ENCODE assay signal across 13 cellular contexts in the genomic region with DNA sequence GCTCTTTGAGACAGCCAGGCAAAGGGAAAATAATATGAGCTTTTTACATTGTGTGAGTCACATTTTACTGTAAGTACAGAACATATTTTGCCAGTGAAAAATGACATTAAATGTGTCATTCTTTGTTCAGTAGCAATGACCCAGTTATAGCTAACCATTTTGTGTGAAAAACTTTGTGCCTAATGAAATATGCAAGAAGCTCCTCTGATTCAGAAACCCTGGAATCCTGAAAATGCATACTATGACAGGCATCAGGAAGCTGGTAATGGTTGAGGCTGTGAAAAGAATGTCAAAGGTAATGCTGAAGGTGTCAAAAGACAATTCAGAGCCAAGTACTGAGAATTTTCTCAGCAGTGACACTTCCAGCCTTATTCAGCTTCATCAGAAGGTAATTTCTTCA.
DNase-seq lines count a peak whose midpoint lies in the region; TF ChIP-seq lines count a peak whose summit lies in the region.
"Had no signal": no experiment of that assay in that cellular context is flagged by ENCODE, and none has a peak within 500 bp of the region (broad histone marks: within the 10 kb centered on the region; RNA-seq: fewer than 3 reads in every experiment).

No MANE protein-coding gene starts in this region.

- CTCF ChIA-PET in RWPE1 (lab: Yijun Ruan, JAX), result no interaction called here

- no peak overlapping the region for H3K27ac ChIP-seq in RWPE1
- H3K27ac ChIP-seq: heart right ventricle had no signal

- DNase-seq in HCEC 1CT (peak; percentile 0), RWPE1 (ENCODE audit: low spot score) (peak; percentile 62), fibroblast of pulmonary artery (ENCODE audit: low read depth) (peak; percentile 46), osteocyte (ENCODE audit: extremely low spot score, unreplicated experiment) (no peak), NCI-H524 treated with DMSO at 0.1 percent for 48 hours (lab: John Stamatoyannopoulos, UW) (no peak), NCI-H146 (lab: John Stamatoyannopoulos, UW) (no peak)
- no peak for DNase-seq in stimulated activated CD4-positive, alpha-beta T cell treated with anti-CD3 and anti-CD28 coated beads, Interleukin-4, amount 100 ng/mL, for 24 hours
- no peak for DNase-seq in stimulated activated CD4-positive, alpha-beta T cell treated with anti-CD3 and anti-CD28 coated beads, Interleukin-12 subunit alpha, Interleukin-12 subunit beta, amount 100 ng/mL, for 4 hours
- DNase-seq: activated CD4-positive, alpha-beta T cell treated with anti-CD3 and anti-CD28 coated beads for 48 hours; activated naive CD4-positive, alpha-beta T cell treated with anti-CD3 and anti-CD28 coated beads, Interleukin-2, amount 10 ng/mL, durations not matched to agents 7 days and 5 days; CD8-positive, alpha-beta memory T cell; heart right ventricle; NCI-H526 had no signal

- H3K36me3 Mint-ChIP-seq in osteocyte (ENCODE audit: unreplicated experiment), result no peaks in the 10 kb centered on the region
- H3K36me3 Mint-ChIP-seq: activated naive CD4-positive, alpha-beta T cell treated with anti-CD3 and anti-CD28 coated beads, Interleukin-2, amount 10 ng/mL, durations not matched to agents 7 days and 5 days; CD8-positive, alpha-beta memory T cell had no signal

- no peaks in the 10 kb centered on the region for H3K9me3 Mint-ChIP-seq in osteocyte (ENCODE audit: unreplicated experiment)
- H3K9me3 Mint-ChIP-seq: activated naive CD4-positive, alpha-beta T cell treated with anti-CD3 and anti-CD28 coated beads, Interleukin-2, amount 10 ng/mL, durations not matched to agents 7 days and 5 days had no signal

- TF ChIP-seq CTCF in RWPE1 (conservative IDR thresholded peaks at IDR 0.05; ENCODE audit: low read depth) (no peak), fibroblast of pulmonary artery (IDR thresholded peaks at IDR 0.05; ENCODE audit: low read length, missing control alignments) (no peak), osteocyte (IDR thresholded peaks at IDR 0.05) (no peak)

- no peak overlapping the region for H3K4me3 Mint-ChIP-seq in osteocyte (ENCODE audit: unreplicated experiment)
- H3K4me3 Mint-ChIP-seq: activated naive CD4-positive, alpha-beta T cell treated with anti-CD3 and anti-CD28 coated beads, Interleukin-2, amount 10 ng/mL, durations not matched to agents 7 days and 5 days; CD8-positive, alpha-beta memory T cell had no signal

- H3K4me3 ChIP-seq in fibroblast of pulmonary artery (replicated peaks; ENCODE audit: low read depth, low read length), result no peak overlapping the region
- H3K4me3 ChIP-seq: heart right ventricle had no signal

- H3K27ac Mint-ChIP-seq in osteocyte (ENCODE audit: unreplicated experiment), result peak overlapping the region; percentile 93
- H3K27ac Mint-ChIP-seq: activated naive CD4-positive, alpha-beta T cell treated with anti-CD3 and anti-CD28 coated beads, Interleukin-2, amount 10 ng/mL, durations not matched to agents 7 days and 5 days; CD8-positive, alpha-beta memory T cell had no signal

- H3K4me1 Mint-ChIP-seq in osteocyte (ENCODE audit: unreplicated experiment), result peaks cover 41% of the 10 kb centered on the region
- H3K4me1 Mint-ChIP-seq: activated naive CD4-positive, alpha-beta T cell treated with anti-CD3 and anti-CD28 coated beads, Interleukin-2, amount 10 ng/mL, durations not matched to agents 7 days and 5 days; CD8-positive, alpha-beta memory T cell had no signal

- POLR2A ChIA-PET in RWPE1 (lab: Yijun Ruan, JAX; ENCODE audit: low non-redundant PET), result no interaction called here

- no peaks in the 10 kb centered on the region for H3K27me3 Mint-ChIP-seq in osteocyte (ENCODE audit: unreplicated experiment)
- H3K27me3 Mint-ChIP-seq: activated naive CD4-positive, alpha-beta T cell treated with anti-CD3 and anti-CD28 coated beads, Interleukin-2, amount 10 ng/mL, durations not matched to agents 7 days and 5 days had no signal

Comparison
In these comparisons a context has a peak if more than half of its experiments do, and no peak if none do; other contexts are left out.
1. DNase-seq: peak in HCEC 1CT (single experiment), RWPE1 (single experiment) and fibroblast of pulmonary artery (single experiment); none in osteocyte (single experiment), NCI-H524 treated with DMSO at 0.1 percent for 48 hours (single experiment), stimulated activated CD4-positive, alpha-beta T cell treated with anti-CD3 and anti-CD28 coated beads, Interleukin-4, amount 100 ng/mL, for 24 hours (single experiment), stimulated activated CD4-positive, alpha-beta T cell treated with anti-CD3 and anti-CD28 coated beads, Interleukin-12 subunit alpha, Interleukin-12 subunit beta, amount 100 ng/mL, for 4 hours (single experiment) and NCI-H146 (single experiment).